In the genomic region with DNA sequence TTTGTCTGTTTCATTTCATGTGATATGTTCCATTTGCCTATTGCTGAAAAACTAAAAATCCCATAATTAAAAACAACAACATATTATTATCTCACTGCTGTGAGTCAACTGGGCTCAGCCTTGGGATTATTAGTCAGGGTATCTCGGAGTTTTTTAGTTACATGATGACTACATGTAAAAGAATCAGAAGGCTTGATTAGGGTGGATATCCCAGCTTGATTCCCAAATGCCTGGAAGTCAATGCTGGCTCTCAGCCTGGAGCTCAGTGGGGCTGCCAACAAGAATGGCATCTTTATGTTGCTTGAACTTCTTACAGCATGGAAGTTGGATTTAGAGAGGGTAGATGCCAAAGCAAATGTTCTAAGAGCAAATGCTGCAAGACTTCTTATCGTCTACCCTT, we compare ENCODE assay signal across 21 cellular contexts.
DNase-seq lines count a peak whose midpoint lies in the region; ATAC-seq, FAIRE-seq and TF ChIP-seq lines count a peak whose summit lies in the region.
"Had no signal": no experiment of that assay in that cellular context is flagged by ENCODE, and none has a peak within 500 bp of the region (broad histone marks: within the 10 kb centered on the region; RNA-seq: fewer than 3 reads in every experiment).

No MANE protein-coding gene starts in this region.

- intact Hi-C loops in left colon (cut with DNase I, micrococcal nuclease), result no loop called here
- intact Hi-C loops in left lung (cut with DNase I), result no loop called here

- no peaks in the 10 kb centered on the region for H3K36me3 ChIP-seq in left lung
- H3K36me3 ChIP-seq: BLaER1 had no signal

- H3K4me1 ChIP-seq in left lung, result no peaks in the 10 kb centered on the region
- H3K4me1 ChIP-seq: BLaER1 had no signal

- ATAC-seq in left colon (no peak), left lung (no peak)
- ATAC-seq in activated CD4-positive, CD25-positive, alpha-beta regulatory T cell treated with anti-CD3 and anti-CD28 coated beads, Interleukin-2, amount 50 U/mL, for 24 hours, result no peak
- ATAC-seq: K562; naive thymus-derived CD4-positive, alpha-beta T cell had no signal

- no peak overlapping the region for H3K27ac ChIP-seq in left lung
- H3K27ac ChIP-seq: BLaER1 had no signal

- TF ChIP-seq CTCF in fibroblast of mammary gland (conservative IDR thresholded peaks at IDR 0.05; ENCODE audit: control insufficient read depth, insufficient read depth, low read depth, low read length), result no peak
- TF ChIP-seq CTCF in left lung (IDR thresholded peaks at IDR 0.05), result no peak

- H3K9me3 ChIP-seq in left lung, result no peaks in the 10 kb centered on the region
- H3K9me3 ChIP-seq: BLaER1 had no signal

- H3K27me3 ChIP-seq in left lung, result no peaks in the 10 kb centered on the region
- H3K27me3 ChIP-seq: BLaER1 had no signal

- no peak for TF ChIP-seq POLR2A in H54 (IDR thresholded peaks at IDR 0.05; ENCODE audit: low read depth, low read length)

- FAIRE-seq in H54 (lab: Jason Lieb, UNC), result peak; percentile 88
- FAIRE-seq: K562 had no signal

- DNase-seq in H54 (ENCODE audit: insufficient read length, low spot score) (no peak), amniotic stem cell (lab: John Stamatoyannopoulos, UW) (peak; percentile 33), fibroblast of mammary gland (ENCODE audit: low read depth) (peak; percentile 64), stromal cell of bone marrow (ENCODE audit: low read depth) (peak; percentile 70), left colon (no peak), left lung (no peak)
- DNase-seq: activated CD4-positive, alpha-beta T cell treated with anti-CD3 and anti-CD28 coated beads for 4 hours; activated naive CD8-positive, alpha-beta T cell treated with anti-CD3 and anti-CD28 coated beads for 36 hours; Calu3; caudate nucleus; left cardiac atrium; MV-4-11; naive thymus-derived CD4-positive, alpha-beta T cell; NCI-H187; OCI-M1; posterior cingulate gyrus; SHP77; trophoblast cell had no signal

- H3K4me3 ChIP-seq in fibroblast of mammary gland (ENCODE audit: control insufficient read depth, low read depth, low read length), result no peak overlapping the region
- no peak overlapping the region for H3K4me3 ChIP-seq in left lung
- H3K4me3 ChIP-seq: BLaER1, K562 had no signal

Comparison
In these comparisons a context has a peak if more than half of its experiments do, and no peak if none do; other contexts are left out.
1. DNase-seq: peak in amniotic stem cell (single experiment), fibroblast of mammary gland (single experiment) and stromal cell of bone marrow (single experiment); none in H54 (single experiment), left colon (0 of 2) and left lung (0 of 2).